In the genomic region with DNA sequence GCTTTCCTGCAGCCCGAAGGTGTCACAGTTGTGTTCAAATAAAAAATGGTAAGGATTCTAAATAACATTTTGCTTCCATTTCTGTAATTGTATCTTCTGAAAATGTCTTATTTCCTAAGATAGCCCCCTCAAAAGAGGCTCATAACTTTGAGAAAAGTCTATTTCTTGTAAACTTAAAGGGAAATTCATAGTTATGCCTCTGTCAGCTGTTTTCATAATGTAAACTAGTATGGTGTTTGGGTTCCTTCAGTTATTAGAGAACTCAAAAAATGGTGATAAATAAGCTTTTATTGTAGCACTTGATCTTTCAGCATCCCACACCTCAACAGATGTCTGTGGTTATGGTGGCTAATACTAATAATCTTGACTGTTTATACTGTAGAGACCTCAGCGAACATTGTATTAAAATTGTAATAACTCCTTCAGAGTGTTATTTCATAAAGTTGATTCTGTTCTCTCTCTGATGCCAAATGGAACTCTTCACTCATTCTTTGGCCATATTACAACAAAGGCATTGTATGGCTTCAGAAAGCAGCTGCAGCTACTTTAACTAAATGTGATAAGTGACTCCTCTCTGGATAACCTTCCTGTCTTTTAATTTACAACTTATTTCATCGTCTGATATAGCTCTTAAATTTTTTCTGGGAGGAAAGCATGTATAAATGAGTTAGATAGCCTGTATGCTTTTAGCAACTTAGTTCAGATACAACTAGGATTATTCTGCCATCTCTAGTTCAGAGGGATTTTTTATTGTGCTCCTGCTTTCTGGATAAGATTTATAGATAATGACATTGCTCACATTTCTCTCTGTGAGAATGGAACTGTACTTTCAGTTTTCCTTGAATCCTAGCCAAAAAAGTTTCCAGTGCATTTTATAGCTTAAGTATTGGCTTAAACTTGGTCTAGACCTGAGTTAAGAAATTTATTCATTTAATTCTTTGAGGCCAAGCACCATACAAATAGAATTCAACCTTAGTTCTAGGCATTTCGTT, we compare ENCODE assay signal across 21 cellular contexts. TPM values are rescaled to one million over a fixed set of nuclear protein-coding genes. Genes with fewer than 3 reads are reported as not detected.
DNase-seq lines count a peak whose midpoint lies in the region; ATAC-seq and TF ChIP-seq lines count a peak whose summit lies in the region.
"Had no signal": no experiment of that assay in that cellular context is flagged by ENCODE, and none has a peak within 500 bp of the region (broad histone marks: within the 10 kb centered on the region; RNA-seq: fewer than 3 reads in every experiment).

No MANE protein-coding gene starts in this region.

- H3K4me3 Mint-ChIP-seq in activated T-cell treated with anti-CD3 and anti-CD28 coated beads, Interleukin-2, amount 50 U/mL, for 72 hours = no peak overlapping the region
- no peak overlapping the region for H3K4me3 Mint-ChIP-seq in activated T-cell treated with anti-CD3 and anti-CD28 coated beads, Interleukin-2, amount 50 U/mL, for 24 hours
- peak overlapping the region; percentile 11 for H3K4me3 Mint-ChIP-seq in type B pancreatic cell
- H3K4me3 Mint-ChIP-seq: activated CD8-positive, alpha-beta T cell treated with anti-CD3 and anti-CD28 coated beads for 36 hours; CD8-positive, alpha-beta T cell; GM23338; natural killer cell had no signal

- no peak for ATAC-seq in activated T-cell treated with anti-CD3 and anti-CD28 coated beads, Interleukin-2, amount 50 U/mL, for 72 hours (replicated peaks in 1 of 2)
- ATAC-seq in body of pancreas = no peak
- ATAC-seq: activated CD8-positive, alpha-beta T cell treated with anti-CD3 and anti-CD28 coated beads for 36 hours; CD8-positive, alpha-beta T cell; GM23338; natural killer cell had no signal

- H3K27me3 Mint-ChIP-seq in activated T-cell treated with anti-CD3 and anti-CD28 coated beads, Interleukin-2, amount 50 U/mL, for 72 hours (ENCODE audit: low read depth) = no peaks in the 10 kb centered on the region
- H3K27me3 Mint-ChIP-seq in activated T-cell treated with anti-CD3 and anti-CD28 coated beads, Interleukin-2, amount 50 U/mL, for 24 hours = no peaks in the 10 kb centered on the region
- no peaks in the 10 kb centered on the region for H3K27me3 Mint-ChIP-seq in type B pancreatic cell
- H3K27me3 Mint-ChIP-seq: activated CD8-positive, alpha-beta T cell treated with anti-CD3 and anti-CD28 coated beads for 36 hours had no signal

- no peaks in the 10 kb centered on the region for H3K9me3 Mint-ChIP-seq in activated T-cell treated with anti-CD3 and anti-CD28 coated beads, Interleukin-2, amount 50 U/mL, for 72 hours
- H3K9me3 Mint-ChIP-seq in activated T-cell treated with anti-CD3 and anti-CD28 coated beads, Interleukin-2, amount 50 U/mL, for 24 hours = no peaks in the 10 kb centered on the region
- no peaks in the 10 kb centered on the region for H3K9me3 Mint-ChIP-seq in type B pancreatic cell
- H3K9me3 Mint-ChIP-seq: activated CD8-positive, alpha-beta T cell treated with anti-CD3 and anti-CD28 coated beads for 36 hours; CD8-positive, alpha-beta T cell; GM23338; natural killer cell had no signal

- no peaks in the 10 kb centered on the region for H3K4me1 Mint-ChIP-seq in activated T-cell treated with anti-CD3 and anti-CD28 coated beads, Interleukin-2, amount 50 U/mL, for 72 hours (ENCODE audit: low read depth)
- H3K4me1 Mint-ChIP-seq in activated T-cell treated with anti-CD3 and anti-CD28 coated beads, Interleukin-2, amount 50 U/mL, for 24 hours (ENCODE audit: low read depth) = no peaks in the 10 kb centered on the region
- peaks cover 23% of the 10 kb centered on the region for H3K4me1 Mint-ChIP-seq in type B pancreatic cell (ENCODE audit: unreplicated experiment)
- H3K4me1 Mint-ChIP-seq: natural killer cell had no signal

- peaks cover 0 to 11% of the 10 kb centered on the region in 2 donors for H3K36me3 ChIP-seq in body of pancreas (replicated peaks in 1 of 2; ENCODE audit: insufficient read depth in 1 of 2, low read depth in 2 of 2)

- no peaks in the 10 kb centered on the region for H3K27me3 ChIP-seq in body of pancreas
- H3K27me3 ChIP-seq: thyroid gland had no signal

- H3K36me3 Mint-ChIP-seq in activated T-cell treated with anti-CD3 and anti-CD28 coated beads, Interleukin-2, amount 50 U/mL, for 72 hours (ENCODE audit: insufficient read depth in 2 of 2) = peaks cover 4 to 5% of the 10 kb centered on the region in 2 donors
- H3K36me3 Mint-ChIP-seq in activated T-cell treated with anti-CD3 and anti-CD28 coated beads, Interleukin-2, amount 50 U/mL, for 24 hours (ENCODE audit: low read depth) = peaks cover 80% of the 10 kb centered on the region
- peaks cover 53% of the 10 kb centered on the region for H3K36me3 Mint-ChIP-seq in type B pancreatic cell

- H3K27ac Mint-ChIP-seq in activated T-cell treated with anti-CD3 and anti-CD28 coated beads, Interleukin-2, amount 50 U/mL, for 72 hours = peak overlapping the region; percentile 38
- H3K27ac Mint-ChIP-seq in activated T-cell treated with anti-CD3 and anti-CD28 coated beads, Interleukin-2, amount 50 U/mL, for 24 hours = no peak overlapping the region
- H3K27ac Mint-ChIP-seq in type B pancreatic cell = no peak overlapping the region
- H3K27ac Mint-ChIP-seq: activated CD8-positive, alpha-beta T cell treated with anti-CD3 and anti-CD28 coated beads for 36 hours; CD8-positive, alpha-beta T cell; GM23338; natural killer cell had no signal

- peaks cover 12% of the 10 kb centered on the region for H3K4me1 ChIP-seq in body of pancreas

- peak overlapping the region in 3 of 4 donors; percentile 15 to 41 (median 30) for H3K27ac ChIP-seq in body of pancreas
- H3K27ac ChIP-seq: 22Rv1 had no signal

- DNase-seq in activated T-cell treated with anti-CD3 and anti-CD28 coated beads, Interleukin-2, amount 50 U/mL, for 72 hours = no peak
- no peak for DNase-seq in activated T-cell treated with anti-CD3 and anti-CD28 coated beads, Interleukin-2, amount 50 U/mL, for 24 hours
- DNase-seq in body of pancreas (no peak), left kidney (ENCODE audit: low read depth, low spot score) (peak; percentile 54), type B pancreatic cell (ENCODE audit: extremely low spot score, unreplicated experiment) (no peak), NCI-H748 (lab: John Stamatoyannopoulos, UW; ENCODE audit: unreplicated experiment) (no peak), NCI-H2196 treated with DMSO at 0.1 percent for 48 hours (lab: John Stamatoyannopoulos, UW; ENCODE audit: unreplicated experiment) (no peak), HCEC 1CT (no peak)
- DNase-seq: activated CD8-positive, alpha-beta T cell treated with anti-CD3 and anti-CD28 coated beads for 36 hours; amygdala; CD8-positive, alpha-beta T cell; cortex of kidney; MM.1S; natural killer cell; NCI-H2029; NCI-H510A treated with DMSO at 0.1 percent for 48 hours; PC-3; SW 1271; thyroid gland had no signal

- no peaks in the 10 kb centered on the region for H3K9me3 ChIP-seq in body of pancreas
- H3K9me3 ChIP-seq: thyroid gland had no signal

- TF ChIP-seq CTCF in body of pancreas (IDR thresholded peaks at IDR 0.05) = no peak
- TF ChIP-seq CTCF in type B pancreatic cell (conservative IDR thresholded peaks at IDR 0.05) = no peak

- TF ChIP-seq POLR2A in body of pancreas (IDR thresholded peaks at IDR 0.05) = no peak

- WGBS in body of pancreas, 2 donors = 43 to 61% methylated on average over 4 of the region's 4 CpGs

- H3K4me3 ChIP-seq in body of pancreas = no peak overlapping the region
- H3K4me3 ChIP-seq: GM23338, thyroid gland had no signal

- intact Hi-C loops in body of pancreas (cut with DNase I) = no loop called here

RNA-seq across cellular contexts. Expression of a gene that starts 57.4 kb away (rescaled TPM):
- 10 to 100 TPM; 21.7 to 23.1 TPM for total RNA-seq in activated T-cell treated with anti-CD3 and anti-CD28 coated beads, Interleukin-2, amount 50 U/mL, for 72 hours
- total RNA-seq in body of pancreas (10 to 100 TPM; 10.5 to 15.6 TPM), type B pancreatic cell (ENCODE audit: low replicate concordance) (34.6 and 43.6 TPM in 2 replicates)
